In the genomic region with DNA sequence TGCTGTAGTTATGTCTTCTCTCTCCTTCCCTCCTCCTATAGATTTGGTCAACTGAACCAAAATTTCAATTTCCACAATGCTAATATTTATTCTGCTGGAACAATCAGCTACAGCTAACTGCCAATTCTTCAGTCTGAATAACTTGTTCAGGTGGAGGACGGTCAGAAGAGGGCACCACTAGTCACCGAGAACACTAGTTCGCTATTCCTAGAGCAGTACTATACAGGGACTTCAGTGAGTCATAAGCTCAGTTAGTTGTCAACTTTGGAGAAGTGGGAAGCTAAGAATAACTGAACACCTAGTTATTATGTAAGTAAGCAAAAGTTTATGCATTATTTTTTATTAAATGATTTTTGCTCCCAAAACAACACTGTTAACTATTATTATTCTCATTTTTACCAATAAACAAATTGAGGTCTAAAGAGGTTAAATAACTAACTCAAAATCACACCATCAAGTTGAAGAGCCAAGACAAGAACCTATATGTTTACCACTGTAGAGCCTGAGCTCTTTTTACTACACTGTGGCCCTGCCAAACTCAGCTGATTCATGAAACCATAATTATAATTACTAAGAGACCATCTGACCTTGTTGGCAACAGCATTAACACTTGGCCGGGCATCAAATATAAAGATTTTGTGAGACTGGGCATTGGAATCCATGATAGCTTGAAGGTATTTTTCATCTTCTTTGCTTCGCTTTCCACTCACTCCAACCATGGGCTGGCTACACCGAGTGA, we compare ENCODE assay signal across 8 cellular contexts. TPM values are rescaled to one million over a fixed set of nuclear protein-coding genes. Genes with fewer than 3 reads are reported as not detected.
DNase-seq lines count a peak whose midpoint lies in the region; ATAC-seq, FAIRE-seq and TF ChIP-seq lines count a peak whose summit lies in the region.

No MANE protein-coding gene starts in this region.

- H3K4me1 ChIP-seq in OCI-LY7 (ENCODE audit: insufficient read depth, low read length, poor library complexity, severe bottlenecking) = no peaks in the 10 kb centered on the region
- H3K4me1 ChIP-seq in K562 (replicated peaks in 1 of 2; ENCODE audit: control insufficient read depth in 2 of 2, insufficient read depth in 2 of 2, low read length in 2 of 2) = no peaks in the 10 kb centered on the region

- H2AFZ ChIP-seq in OCI-LY7 (ENCODE audit: low read length) (no peak overlapping the region), K562 (ENCODE audit: low read depth, low read length) (no peak overlapping the region)

- H3K27me3 ChIP-seq in K562 (ENCODE audit: control insufficient read depth in 2 of 2, insufficient read depth in 2 of 2, low read length in 2 of 2) = no peaks in the 10 kb centered on the region

- DNase-seq in GM03348 (ENCODE audit: low spot score) = peak; percentile 55
- DNase-seq in OCI-LY7 (ENCODE audit: low spot score) = peak; percentile 24
- DNase-seq in K562 (ENCODE audit: extremely low read depth in 1 of 4, low spot score in 3 of 4) = peak; percentile 18 to 65 (median 30)
- DNase-seq in iPS-NIHi7 (ENCODE audit: extremely low spot score) = peak; percentile 60
- DNase-seq in stimulated activated CD4-positive, alpha-beta T cell treated with anti-CD3 and anti-CD28 coated beads, Interleukin-4, amount 100 ng/mL, for 4 hours = peak; percentile 12 to 43

- H3K4me2 ChIP-seq in OCI-LY7 (ENCODE audit: low read length) (no peak overlapping the region), K562 (ENCODE audit: insufficient read depth, low read length) (no peak overlapping the region)

- H3K9ac ChIP-seq in K562 (ENCODE audit: insufficient read depth in 1 of 2, low read depth in 2 of 2, low read length in 2 of 2) = no peak overlapping the region

- H4K20me1 ChIP-seq in OCI-LY7 (ENCODE audit: insufficient read depth, low read length) (no peaks in the 10 kb centered on the region), K562 (replicated peaks; ENCODE audit: control insufficient read depth, insufficient read depth, low read length) (no peaks in the 10 kb centered on the region)

- TF ChIP-seq CTCF in 22Rv1 (IDR thresholded peaks at IDR 0.05) = peak; percentile 65
- TF ChIP-seq CTCF in OCI-LY7 (conservative IDR thresholded peaks at IDR 0.05; ENCODE audit: low read length) = peak; percentile 69
- TF ChIP-seq CTCF in K562 (IDR thresholded peaks at IDR 0.05 in 2 of 3, conservative IDR thresholded peaks at IDR 0.05 in 1 of 3; ENCODE audit: insufficient read depth in 2 of 3, low read depth in 1 of 3, low read length in 3 of 3) = peak; percentile 50 to 70 (median 61)

- peak; percentile 70 for FAIRE-seq in K562 (lab: Jason Lieb, UNC)

- intact Hi-C loops in OCI-LY7 (cut with micrococcal nuclease; ENCODE audit: unreplicated experiment) (loop anchor here (5.0 to 10.0 kb wide), 2 partner anchors 546 to 578 kb away; partner anchors contain the start of gene JRKL), K562 (cut with micrococcal nuclease) (loop anchor here (1.0 to 2.0 kb wide), 2 partner anchors 119 to 204 kb away; no protein-coding TSS in a partner anchor)

- no peak overlapping the region for H3K4me3 ChIP-seq in OCI-LY7 (ENCODE audit: low read depth, low read length, poor library complexity, severe bottlenecking)
- no peak overlapping the region for H3K4me3 ChIP-seq in K562

- no peaks in the 10 kb centered on the region for H3K9me3 ChIP-seq in OCI-LY7 (ENCODE audit: low read length)
- no peaks in the 10 kb centered on the region for H3K9me3 ChIP-seq in K562 (replicated peaks; ENCODE audit: control insufficient read depth, insufficient read depth, low read depth, low read length)

- H3K9me1 ChIP-seq in K562 (ENCODE audit: control insufficient read depth, insufficient read depth, low read length) = no peaks in the 10 kb centered on the region

- in situ Hi-C loops in K562 (cut with MboI) = loop anchor here (10.0 kb wide), 1 partner anchor 576 kb away; no protein-coding TSS in a partner anchor

- no peak for TF ChIP-seq EP300 in K562 (IDR thresholded peaks at IDR 0.05; ENCODE audit: low read length)

- no TSS peak for BruUV-seq in OCI-LY7 (replicated peaks; lab: Mats Ljungman, UMichigan)
- no TSS peak for BruUV-seq in K562 (replicated peaks; lab: Mats Ljungman, UMichigan)

- TF ChIP-seq RAD21 in K562 (CRISPR knock-in tag; conservative IDR thresholded peaks at IDR 0.05 in 1 of 2, IDR thresholded peaks at IDR 0.05 in 1 of 2) = peak; percentile 77 to 85

- H3K79me2 ChIP-seq in OCI-LY7 (ENCODE audit: insufficient read depth, low read depth, low read length) (no peaks in the 10 kb centered on the region), K562 (ENCODE audit: control insufficient read depth, insufficient read depth, low read length) (no peaks in the 10 kb centered on the region)

- H3K9me2 ChIP-seq in OCI-LY7 (ENCODE audit: insufficient read depth, low read length) = no peaks in the 10 kb centered on the region

- TF ChIP-seq POLR2A in K562 (conservative IDR thresholded peaks at IDR 0.05) = no peak

- no peaks in the 10 kb centered on the region for H3K36me3 ChIP-seq in OCI-LY7 (ENCODE audit: insufficient read depth, low read length)
- peaks cover 42% of the 10 kb centered on the region for H3K36me3 ChIP-seq in K562 (ENCODE audit: control insufficient read depth, insufficient read depth, low read length)

- POLR2A ChIA-PET in OCI-LY7 (lab: Charles Lee) (interaction anchor here (1.0 kb wide), 1 partner anchor 8 kb away, joined by 3 read pairs; no protein-coding TSS in a partner anchor), K562 (lab: Yijun Ruan, JAX) (interaction anchor here (0.6 kb wide), 1 partner anchor 167 kb away, joined by 3 read pairs; no protein-coding TSS in a partner anchor)

- H3K27ac ChIP-seq in 22Rv1 (no peak overlapping the region), OCI-LY7 (ENCODE audit: low read depth, low read length, poor library complexity, severe bottlenecking) (no peak overlapping the region), K562 (ENCODE audit: extremely low read depth, low read depth, low read length) (no peak overlapping the region)

- 79% methylated on average over 6 of the region's 6 CpGs for WGBS in K562 (ENCODE audit: insufficient coverage, low coverage, missing lambda C conversion rate)

- ATAC-seq in HG03097 (IDR thresholded peaks at IDR 0.05; ENCODE audit: low FRiP score, unreplicated experiment) = peak; percentile 59
- peak; percentile 96 for ATAC-seq in K562
- no peak for ATAC-seq in HG02642 (IDR thresholded peaks at IDR 0.05; ENCODE audit: poor library complexity, unreplicated experiment)

- CTCF ChIA-PET in OCI-LY7 (lab: Charles Lee; ENCODE audit: unreplicated experiment) = interaction anchor here (0.5 kb wide), 1 partner anchor 74 kb away, joined by 3 read pairs; no protein-coding TSS in a partner anchor
- CTCF ChIA-PET in K562 (lab: Yijun Ruan, JAX; ENCODE audit: low intra/inter-chr PET ratio) = interaction anchor here (1.1 to 1.4 kb wide), 2 partner anchors 493 to 578 kb away, joined by 3 to 9 read pairs; no protein-coding TSS in a partner anchor

TF ChIP-seq in K562, 482 proteins besides CTCF, POLR2A, EP300 and RAD21 (continues in another document):
- TF ChIP-seq NBN (IDR thresholded peaks at IDR 0.05; ENCODE audit: low read depth) (no peak), GABPB2 (CRISPR knock-in tag; conservative IDR thresholded peaks at IDR 0.05) (no peak), MEIS2 (IDR thresholded peaks at IDR 0.05; ENCODE audit: partially characterized antibody) (no peak), GTF2A2 (tag; IDR thresholded peaks at IDR 0.05) (no peak), HDAC3 (IDR thresholded peaks at IDR 0.05; ENCODE audit: borderline replicate concordance, partially characterized antibody) (no peak), NR1H2 (CRISPR knock-in tag; IDR thresholded peaks at IDR 0.05) (no peak)

RNA-seq across cellular contexts. Expression of gene CEP57, which starts 59.0 kb away (rescaled TPM):
- 53.5 and 57.7 TPM in 2 replicates for total RNA-seq in OCI-LY7 (2014; rRNA removed; shearing (Covaris generic))
- total RNA-seq in OCI-LY7 (2022) (67.4 and 75.9 TPM in 2 replicates), K562 (2014; rRNA removed) (50.7 and 62.7 TPM in 2 replicates), K562 (2014; rRNA removed; fragmentation: Illumina TruSeq; extraction: Trizol) (85.3 and 103 TPM in 2 replicates), K562 (2015; rRNA removed; fragmentation: Illumina TruSeq; extraction: Trizol) (71.0 and 81.5 TPM in 2 replicates), K562 (2021) (65.2 and 66.4 TPM in 2 replicates)
- 28.8 and 122 TPM in 2 replicates for total RNA-seq in K562 (2011; cell fraction: chromatin; rRNA removed; ENCODE audit: low replicate concordance)
- total RNA-seq in K562 (2011; cell fraction: nucleolus; rRNA removed) = 16.0 and 21.6 TPM in 2 replicates
- 36.4 and 64.2 TPM in 2 replicates for total RNA-seq in K562 (2011; cell fraction: nucleoplasm; rRNA removed)
- polyA plus RNA-seq in K562 (2011; rRNA removed) (76.5 and 88.1 TPM in 2 replicates), K562 (2014; fragmentation: Illumina TruSeq; extraction: Trizol) (67.3 and 74.3 TPM in 2 replicates), K562 (2014; fragmentation: Nextera tagmentation; extraction: Ambion mirVana) (10 to 100 TPM; 25.1 to 33.9 TPM), K562 (2014; rRNA removed) (47.5 and 54.3 TPM in 2 replicates)
- 26.5 and 37.3 TPM in 2 replicates for polyA plus RNA-seq in K562 (2011; cell fraction: cytosol; rRNA removed)
- 36.1 and 55.6 TPM in 2 replicates for polyA plus RNA-seq in K562 (2011; cell fraction: nucleus; rRNA removed)
- 50.5 and 75.0 TPM in 2 replicates for polyA plus RNA-seq in K562 (2012)
- polyA minus RNA-seq in K562 (2011; rRNA and poly(A)+ RNA removed) = 101 and 113 TPM in 2 replicates
- polyA minus RNA-seq in K562 (2011; cell fraction: cytosol; rRNA and poly(A)+ RNA removed) = 27.6 and 43.8 TPM in 2 replicates
- polyA minus RNA-seq in K562 (2011; cell fraction: nucleus; rRNA and poly(A)+ RNA removed) = 37.0 and 69.0 TPM in 2 replicates

RNA-seq across cellular contexts. Expression of gene FAM76B, which starts 59.7 kb away (rescaled TPM):
- total RNA-seq in OCI-LY7 (2014; rRNA removed; shearing (Covaris generic)) = 38.8 and 40.9 TPM in 2 replicates
- total RNA-seq in OCI-LY7 (2022) (53.7 and 57.7 TPM in 2 replicates), K562 (2014; rRNA removed) (24.6 and 25.6 TPM in 2 replicates), K562 (2014; rRNA removed; fragmentation: Illumina TruSeq; extraction: Trizol) (46.8 and 56.4 TPM in 2 replicates), K562 (2015; rRNA removed; fragmentation: Illumina TruSeq; extraction: Trizol) (42.4 and 48.9 TPM in 2 replicates), K562 (2021) (28.4 and 33.9 TPM in 2 replicates)
- 65.3 and 224 TPM in 2 replicates for total RNA-seq in K562 (2011; cell fraction: chromatin; rRNA removed; ENCODE audit: low replicate concordance)
- total RNA-seq in K562 (2011; cell fraction: nucleolus; rRNA removed) = 35.2 and 52.4 TPM in 2 replicates
- 64.7 and 73.8 TPM in 2 replicates for total RNA-seq in K562 (2011; cell fraction: nucleoplasm; rRNA removed)
- polyA plus RNA-seq in K562 (2011; rRNA removed) (60.0 and 62.6 TPM in 2 replicates), K562 (2014; fragmentation: Illumina TruSeq; extraction: Trizol) (35.0 and 36.2 TPM in 2 replicates), K562 (2014; fragmentation: Nextera tagmentation; extraction: Ambion mirVana) (10 to 100 TPM; 22.5 to 23.7 TPM), K562 (2014; rRNA removed) (32.9 and 51.1 TPM in 2 replicates)
- 6.0 and 14.0 TPM in 2 replicates for polyA plus RNA-seq in K562 (2011; cell fraction: cytosol; rRNA removed)
- polyA plus RNA-seq in K562 (2011; cell fraction: nucleus; rRNA removed) = 92.7 and 160 TPM in 2 replicates
- polyA plus RNA-seq in K562 (2012) = 19.1 and 27.1 TPM in 2 replicates
- 73.2 and 83.6 TPM in 2 replicates for polyA minus RNA-seq in K562 (2011; rRNA and poly(A)+ RNA removed)
- polyA minus RNA-seq in K562 (2011; cell fraction: cytosol; rRNA and poly(A)+ RNA removed) = 13.8 and 16.7 TPM in 2 replicates
- polyA minus RNA-seq in K562 (2011; cell fraction: nucleus; rRNA and poly(A)+ RNA removed) = 59.1 and 144 TPM in 2 replicates
